In genomic region chr17:33968350-33969044, GRCh38 we compare ENCODE assay signal across 8 cellular contexts.
DNase-seq lines count a peak whose midpoint lies in the region; ATAC-seq and FAIRE-seq lines count a peak whose summit lies in the region.

No MANE protein-coding gene starts in this region.

- peak overlapping the region in 1 of 3 donors; percentile 54 for H3K27ac Mint-ChIP-seq in CD4-positive, CD25-positive, alpha-beta regulatory T cell
- H3K27ac Mint-ChIP-seq in activated CD4-positive, alpha-beta memory T cell treated with anti-CD3 and anti-CD28 coated beads, Interleukin-2, amount 10 ng/mL, durations not matched to agents 7 days and 5 days: peak overlapping the region; percentile 84

- POLR2A ChIA-PET in activated CD4-positive, alpha-beta memory T cell treated with anti-CD3 and anti-CD28 coated beads, Interleukin-2, amount 10 ng/mL, durations not matched to agents 7 days and 5 days (lab: Charles Lee): interaction anchor here (0.6 kb wide), 1 partner anchor 203 kb away, joined by 3 read pairs; no protein-coding TSS in a partner anchor

- peak in 1 of 3 donors; percentile 85 for DNase-seq in CD4-positive, CD25-positive, alpha-beta regulatory T cell
- DNase-seq in activated CD4-positive, alpha-beta memory T cell treated with anti-CD3 and anti-CD28 coated beads, Interleukin-2, amount 10 ng/mL, durations not matched to agents 7 days and 5 days: peak; percentile 69
- DNase-seq in urothelium cell line (ENCODE audit: low spot score) (peak; percentile 53), RKO (ENCODE audit: low spot score) (no peak), SHP77 treated with DMSO at 0.1 percent for 48 hours (lab: John Stamatoyannopoulos, UW) (no peak)
- no peak for DNase-seq in effector memory CD4-positive, alpha-beta T cell

- peaks cover 4% of the 10 kb centered on the region for H3K27me3 Mint-ChIP-seq in CD4-positive, CD25-positive, alpha-beta regulatory T cell
- H3K27me3 Mint-ChIP-seq in activated CD4-positive, alpha-beta memory T cell treated with anti-CD3 and anti-CD28 coated beads, Interleukin-2, amount 10 ng/mL, durations not matched to agents 7 days and 5 days: no peaks in the 10 kb centered on the region

- no peaks in the 10 kb centered on the region for H3K27me3 ChIP-seq in CD4-positive, CD25-positive, alpha-beta regulatory T cell (ENCODE audit: control insufficient read depth, insufficient read depth, low read length)
- no peaks in the 10 kb centered on the region for H3K27me3 ChIP-seq in effector memory CD4-positive, alpha-beta T cell (replicated peaks; ENCODE audit: control insufficient read depth, insufficient read depth, low read length, poor library complexity, severe bottlenecking)

- peak; percentile 19 to 45 for ATAC-seq in CD4-positive, CD25-positive, alpha-beta regulatory T cell (ENCODE audit: low read depth in 2 of 2)
- ATAC-seq in GM19035 (IDR thresholded peaks at IDR 0.05; ENCODE audit: unreplicated experiment) (peak; percentile 50), HG03159 (IDR thresholded peaks at IDR 0.05; ENCODE audit: unreplicated experiment) (peak; percentile 59)

- no peak for FAIRE-seq in urothelium cell line (lab: Jason Lieb, UNC)

- no peaks in the 10 kb centered on the region for H3K9me3 Mint-ChIP-seq in CD4-positive, CD25-positive, alpha-beta regulatory T cell
- H3K9me3 Mint-ChIP-seq in activated CD4-positive, alpha-beta memory T cell treated with anti-CD3 and anti-CD28 coated beads, Interleukin-2, amount 10 ng/mL, durations not matched to agents 7 days and 5 days: no peaks in the 10 kb centered on the region

- no peaks in the 10 kb centered on the region for H3K36me3 ChIP-seq in CD4-positive, CD25-positive, alpha-beta regulatory T cell (ENCODE audit: control insufficient read depth, insufficient read depth, low read length)
- no peaks in the 10 kb centered on the region for H3K36me3 ChIP-seq in effector memory CD4-positive, alpha-beta T cell (ENCODE audit: control insufficient read depth, insufficient read depth, low read length)

- H3K9me3 ChIP-seq in CD4-positive, CD25-positive, alpha-beta regulatory T cell (ENCODE audit: control insufficient read depth in 2 of 2, low read length in 2 of 2): no peaks in the 10 kb centered on the region
- H3K9me3 ChIP-seq in effector memory CD4-positive, alpha-beta T cell (ENCODE audit: control insufficient read depth, low read length): no peaks in the 10 kb centered on the region

- peaks cover 16% of the 10 kb centered on the region for H3K4me1 ChIP-seq in CD4-positive, CD25-positive, alpha-beta regulatory T cell (ENCODE audit: control insufficient read depth, insufficient read depth, low read length, poor library complexity, severe bottlenecking)
- H3K4me1 ChIP-seq in effector memory CD4-positive, alpha-beta T cell (ENCODE audit: control insufficient read depth, insufficient read depth, low read length, poor library complexity, severe bottlenecking): peaks cover 4% of the 10 kb centered on the region

- H3K4me3 Mint-ChIP-seq in CD4-positive, CD25-positive, alpha-beta regulatory T cell: peak overlapping the region in 2 of 4 donors; percentile 31 to 44
- peak overlapping the region; percentile 44 for H3K4me3 Mint-ChIP-seq in activated CD4-positive, alpha-beta memory T cell treated with anti-CD3 and anti-CD28 coated beads, Interleukin-2, amount 10 ng/mL, durations not matched to agents 7 days and 5 days

- no peak overlapping the region for H3K27ac ChIP-seq in CD4-positive, CD25-positive, alpha-beta regulatory T cell (ENCODE audit: insufficient read depth, low read length, poor library complexity, severe bottlenecking)
- H3K27ac ChIP-seq in effector memory CD4-positive, alpha-beta T cell (ENCODE audit: insufficient read depth, low read length, poor library complexity, severe bottlenecking): no peak overlapping the region

- peaks cover 0 to 27% (median 12%) of the 10 kb centered on the region in 4 donors for H3K4me1 Mint-ChIP-seq in CD4-positive, CD25-positive, alpha-beta regulatory T cell
- H3K4me1 Mint-ChIP-seq in activated CD4-positive, alpha-beta memory T cell treated with anti-CD3 and anti-CD28 coated beads, Interleukin-2, amount 10 ng/mL, durations not matched to agents 7 days and 5 days: peaks cover 44% of the 10 kb centered on the region

- peak overlapping the region; percentile 7 for H3K4me3 ChIP-seq in CD4-positive, CD25-positive, alpha-beta regulatory T cell (ENCODE audit: low read depth, low read length)
- no peak overlapping the region for H3K4me3 ChIP-seq in effector memory CD4-positive, alpha-beta T cell (ENCODE audit: insufficient read depth, low read depth, low read length, poor library complexity, severe bottlenecking)

- CTCF ChIA-PET in activated CD4-positive, alpha-beta memory T cell treated with anti-CD3 and anti-CD28 coated beads, Interleukin-2, amount 10 ng/mL, durations not matched to agents 7 days and 5 days (lab: Charles Lee): no interaction called here

- H3K36me3 Mint-ChIP-seq in CD4-positive, CD25-positive, alpha-beta regulatory T cell: no peaks in the 10 kb centered on the region
- no peaks in the 10 kb centered on the region for H3K36me3 Mint-ChIP-seq in activated CD4-positive, alpha-beta memory T cell treated with anti-CD3 and anti-CD28 coated beads, Interleukin-2, amount 10 ng/mL, durations not matched to agents 7 days and 5 days (ENCODE audit: low read depth)

Comparison
In these comparisons a context has a peak if more than half of its experiments do, and no peak if none do; other contexts are left out.
1. DNase-seq: peak in activated CD4-positive, alpha-beta memory T cell treated with anti-CD3 and anti-CD28 coated beads, Interleukin-2, amount 10 ng/mL, durations not matched to agents 7 days and 5 days (single experiment) and urothelium cell line (single experiment); none in RKO (single experiment), SHP77 treated with DMSO at 0.1 percent for 48 hours (single experiment) and effector memory CD4-positive, alpha-beta T cell (0 of 3).
2. Peak in every context shown above with its lines, with median percentiles within 50 percentile points of each other: ATAC-seq.